1 cellular context compared by ENCODE assay signal in genomic region chr14:56899829-56900228, GRCh38.
TF ChIP-seq lines count a peak whose summit lies in the region.

No MANE protein-coding gene starts in this region.

TF ChIP-seq in GM23338, 12 proteins besides CTCF, POLR2A, EP300 and RAD21 (continued from another document):
- TF ChIP-seq, protein P1, sequence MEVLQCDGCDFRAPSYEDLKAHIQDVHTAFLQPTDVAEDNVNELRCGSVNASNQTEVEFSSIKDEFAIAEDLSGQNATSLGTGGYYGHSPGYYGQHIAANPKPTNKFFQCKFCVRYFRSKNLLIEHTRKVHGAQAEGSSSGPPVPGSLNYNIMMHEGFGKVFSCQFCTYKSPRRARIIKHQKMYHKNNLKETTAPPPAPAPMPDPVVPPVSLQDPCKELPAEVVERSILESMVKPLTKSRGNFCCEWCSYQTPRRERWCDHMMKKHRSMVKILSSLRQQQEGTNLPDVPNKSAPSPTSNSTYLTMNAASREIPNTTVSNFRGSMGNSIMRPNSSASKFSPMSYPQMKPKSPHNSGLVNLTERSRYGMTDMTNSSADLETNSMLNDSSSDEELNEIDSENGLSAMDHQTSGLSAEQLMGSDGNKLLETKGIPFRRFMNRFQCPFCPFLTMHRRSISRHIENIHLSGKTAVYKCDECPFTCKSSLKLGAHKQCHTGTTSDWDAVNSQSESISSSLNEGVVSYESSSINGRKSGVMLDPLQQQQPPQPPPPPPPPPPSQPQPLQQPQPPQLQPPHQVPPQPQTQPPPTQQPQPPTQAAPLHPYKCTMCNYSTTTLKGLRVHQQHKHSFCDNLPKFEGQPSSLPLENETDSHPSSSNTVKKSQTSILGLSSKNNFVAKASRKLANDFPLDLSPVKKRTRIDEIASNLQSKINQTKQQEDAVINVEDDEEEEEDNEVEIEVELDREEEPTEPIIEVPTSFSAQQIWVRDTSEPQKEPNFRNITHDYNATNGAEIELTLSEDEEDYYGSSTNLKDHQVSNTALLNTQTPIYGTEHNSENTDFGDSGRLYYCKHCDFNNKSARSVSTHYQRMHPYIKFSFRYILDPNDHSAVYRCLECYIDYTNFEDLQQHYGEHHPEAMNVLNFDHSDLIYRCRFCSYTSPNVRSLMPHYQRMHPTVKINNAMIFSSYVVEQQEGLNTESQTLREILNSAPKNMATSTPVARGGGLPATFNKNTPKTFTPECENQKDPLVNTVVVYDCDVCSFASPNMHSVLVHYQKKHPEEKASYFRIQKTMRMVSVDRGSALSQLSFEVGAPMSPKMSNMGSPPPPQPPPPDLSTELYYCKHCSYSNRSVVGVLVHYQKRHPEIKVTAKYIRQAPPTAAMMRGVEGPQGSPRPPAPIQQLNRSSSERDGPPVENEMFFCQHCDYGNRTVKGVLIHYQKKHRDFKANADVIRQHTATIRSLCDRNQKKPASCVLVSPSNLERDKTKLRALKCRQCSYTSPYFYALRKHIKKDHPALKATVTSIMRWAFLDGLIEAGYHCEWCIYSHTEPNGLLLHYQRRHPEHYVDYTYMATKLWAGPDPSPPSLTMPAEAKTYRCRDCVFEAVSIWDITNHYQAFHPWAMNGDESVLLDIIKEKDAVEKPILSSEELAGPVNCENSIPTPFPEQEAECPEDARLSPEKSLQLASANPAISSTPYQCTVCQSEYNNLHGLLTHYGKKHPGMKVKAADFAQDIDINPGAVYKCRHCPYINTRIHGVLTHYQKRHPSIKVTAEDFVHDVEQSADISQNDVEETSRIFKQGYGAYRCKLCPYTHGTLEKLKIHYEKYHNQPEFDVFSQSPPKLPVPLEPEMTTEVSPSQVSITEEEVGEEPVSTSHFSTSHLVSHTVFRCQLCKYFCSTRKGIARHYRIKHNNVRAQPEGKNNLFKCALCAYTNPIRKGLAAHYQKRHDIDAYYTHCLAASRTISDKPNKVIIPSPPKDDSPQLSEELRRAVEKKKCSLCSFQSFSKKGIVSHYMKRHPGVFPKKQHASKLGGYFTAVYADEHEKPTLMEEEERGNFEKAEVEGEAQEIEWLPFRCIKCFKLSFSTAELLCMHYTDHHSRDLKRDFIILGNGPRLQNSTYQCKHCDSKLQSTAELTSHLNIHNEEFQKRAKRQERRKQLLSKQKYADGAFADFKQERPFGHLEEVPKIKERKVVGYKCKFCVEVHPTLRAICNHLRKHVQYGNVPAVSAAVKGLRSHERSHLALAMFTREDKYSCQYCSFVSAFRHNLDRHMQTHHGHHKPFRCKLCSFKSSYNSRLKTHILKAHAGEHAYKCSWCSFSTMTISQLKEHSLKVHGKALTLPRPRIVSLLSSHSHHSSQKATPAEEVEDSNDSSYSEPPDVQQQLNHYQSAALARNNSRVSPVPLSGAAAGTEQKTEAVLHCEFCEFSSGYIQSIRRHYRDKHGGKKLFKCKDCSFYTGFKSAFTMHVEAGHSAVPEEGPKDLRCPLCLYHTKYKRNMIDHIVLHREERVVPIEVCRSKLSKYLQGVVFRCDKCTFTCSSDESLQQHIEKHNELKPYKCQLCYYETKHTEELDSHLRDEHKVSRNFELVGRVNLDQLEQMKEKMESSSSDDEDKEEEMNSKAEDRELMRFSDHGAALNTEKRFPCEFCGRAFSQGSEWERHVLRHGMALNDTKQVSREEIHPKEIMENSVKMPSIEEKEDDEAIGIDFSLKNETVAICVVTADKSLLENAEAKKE (CRISPR knock-in tag; IDR thresholded peaks at IDR 0.05), result peak; percentile 88
- TF ChIP-seq POLR2AphosphoS5 (IDR thresholded peaks at IDR 0.05; ENCODE audit: low read depth) (no peak), EZH2phosphoT487 (IDR thresholded peaks at IDR 0.05; ENCODE audit: unreplicated experiment) (no peak), STAT1 (IDR thresholded peaks at IDR 0.05; ENCODE audit: unreplicated experiment) (no peak), CREB1 (CRISPR knock-in tag; IDR thresholded peaks at IDR 0.05; ENCODE audit: low read depth) (peak; percentile 28; the same call in 1 of the 2 replicates), ZNF331 (CRISPR knock-in tag; IDR thresholded peaks at IDR 0.05; ENCODE audit: low read depth) (no peak), ZNF114 (CRISPR knock-in tag; IDR thresholded peaks at IDR 0.05) (0 out of 2 replicates have a peak, but pooled peaks have one; percentile 68), JUNB (IDR thresholded peaks at IDR 0.05; ENCODE audit: unreplicated experiment) (no peak)
- TF ChIP-seq, protein P2, sequence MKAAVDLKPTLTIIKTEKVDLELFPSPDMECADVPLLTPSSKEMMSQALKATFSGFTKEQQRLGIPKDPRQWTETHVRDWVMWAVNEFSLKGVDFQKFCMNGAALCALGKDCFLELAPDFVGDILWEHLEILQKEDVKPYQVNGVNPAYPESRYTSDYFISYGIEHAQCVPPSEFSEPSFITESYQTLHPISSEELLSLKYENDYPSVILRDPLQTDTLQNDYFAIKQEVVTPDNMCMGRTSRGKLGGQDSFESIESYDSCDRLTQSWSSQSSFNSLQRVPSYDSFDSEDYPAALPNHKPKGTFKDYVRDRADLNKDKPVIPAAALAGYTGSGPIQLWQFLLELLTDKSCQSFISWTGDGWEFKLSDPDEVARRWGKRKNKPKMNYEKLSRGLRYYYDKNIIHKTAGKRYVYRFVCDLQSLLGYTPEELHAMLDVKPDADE (IDR thresholded peaks at IDR 0.05), result no peak
